In the genomic region with DNA sequence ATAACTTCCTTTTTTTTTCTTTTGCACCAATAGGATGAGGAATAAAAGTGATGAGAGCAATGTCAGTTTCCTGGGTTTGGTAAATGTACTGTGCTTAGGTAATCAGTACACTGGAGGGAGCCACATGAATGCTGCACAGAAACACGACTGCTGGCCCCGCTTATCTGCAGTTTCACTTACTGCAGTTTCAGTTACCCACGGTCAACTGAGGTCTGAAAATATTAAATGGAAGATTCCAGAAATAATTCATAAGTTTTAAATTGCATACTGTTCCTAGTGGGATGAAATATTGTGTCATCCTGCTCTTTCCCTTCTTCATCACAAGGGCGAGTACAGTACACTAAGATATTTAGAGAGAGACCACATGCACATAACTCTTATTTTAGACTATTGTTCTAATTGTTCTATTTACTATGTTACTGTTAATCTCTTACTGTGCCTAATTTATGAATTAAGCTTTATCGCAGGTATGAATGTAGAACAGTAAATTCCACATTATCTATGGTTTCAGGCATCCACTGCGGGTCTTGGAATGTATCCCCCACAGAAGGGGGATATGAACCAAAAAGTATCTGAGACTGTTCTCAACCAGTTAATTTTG, we compare ENCODE assay signal across 8 cellular contexts. TPM values are rescaled to one million over a fixed set of nuclear protein-coding genes. Genes with fewer than 3 reads are reported as not detected.
DNase-seq lines count a peak whose midpoint lies in the region; ATAC-seq and TF ChIP-seq lines count a peak whose summit lies in the region.

No MANE protein-coding gene starts in this region.

- peak; percentile 55 for TF ChIP-seq CTCF in fibroblast of the aortic adventitia (IDR thresholded peaks at IDR 0.05; ENCODE audit: insufficient read depth, low read length)

- H3K27me3 Mint-ChIP-seq in T-cell = no peaks in the 10 kb centered on the region

- peaks cover 4% of the 10 kb centered on the region for H3K36me3 ChIP-seq in rectal smooth muscle tissue (ENCODE audit: control insufficient read depth, insufficient read depth, low read length)

- peak overlapping the region; percentile 62 to 64 (median 62) for H3K4me3 Mint-ChIP-seq in T-cell

- H3K9me3 Mint-ChIP-seq in T-cell = no peaks in the 10 kb centered on the region

- H3K4me3 ChIP-seq in fibroblast of the aortic adventitia (ENCODE audit: low read depth, low read length) = peak overlapping the region; percentile 57
- peak overlapping the region; percentile 26 for H3K4me3 ChIP-seq in rectal smooth muscle tissue (ENCODE audit: low read length)

- POLR2A ChIA-PET in T-cell (lab: Charles Lee) = interaction anchor here in 1 of 2 donors (0.7 kb wide), 1 partner anchor 59 kb away, joined by 3 read pairs; no protein-coding TSS in a partner anchor

- no peak overlapping the region for H3K9ac ChIP-seq in rectal smooth muscle tissue (ENCODE audit: low read length)

- ATAC-seq in T-cell (replicated peaks in 1 of 4) = peak; percentile 69 to 83 (median 78)
- no peak for ATAC-seq in GM18873 (IDR thresholded peaks at IDR 0.05; ENCODE audit: low FRiP score, unreplicated experiment)
- no peak for ATAC-seq in HG03354 (IDR thresholded peaks at IDR 0.05; ENCODE audit: poor library complexity, severe bottlenecking, unreplicated experiment)
- ATAC-seq in HG02970 (IDR thresholded peaks at IDR 0.05; ENCODE audit: low FRiP score, unreplicated experiment) = no peak

- peak; percentile 29 for DNase-seq in AG08395 (ENCODE audit: low spot score)
- peak; percentile 57 for DNase-seq in HCEC 1CT
- DNase-seq in T-cell = peak in 3 of 34 experiments; percentile 16 to 27 (median 17)
- DNase-seq in fibroblast of the aortic adventitia (ENCODE audit: low read depth) = peak; percentile 70

- H3K4me1 ChIP-seq in rectal smooth muscle tissue (ENCODE audit: control insufficient read depth, insufficient read depth, low read length) = no peaks in the 10 kb centered on the region

- peaks cover 6% of the 10 kb centered on the region for H3K36me3 Mint-ChIP-seq in T-cell

- H3K4me1 Mint-ChIP-seq in T-cell = peaks cover 14 to 16% (median 15%) of the 10 kb centered on the region in 3 donors

- no peak overlapping the region for H3K27ac ChIP-seq in rectal smooth muscle tissue (ENCODE audit: low read depth, low read length)

- H3K27ac Mint-ChIP-seq in T-cell = peak overlapping the region in 1 of 2 donors; percentile 65

- H3K27me3 ChIP-seq in rectal smooth muscle tissue (ENCODE audit: control insufficient read depth, insufficient read depth, low read length) = no peaks in the 10 kb centered on the region

- CTCF ChIA-PET in T-cell (lab: Charles Lee) = no interaction called here

RNA-seq across cellular contexts. Expression of gene LGALS3BP, which starts 6.4 kb away (rescaled TPM):
- 10 to 100 TPM; 28.2 to 80.7 (median 51.6) TPM for total RNA-seq in T-cell
- 87.2 and 270 TPM in 2 replicates for total RNA-seq in fibroblast of the aortic adventitia (ENCODE audit: low replicate concordance)

RNA-seq across cellular contexts. Expression of gene CANT1, which starts 23.4 kb away (rescaled TPM):
- total RNA-seq in T-cell (10 to 100 TPM; 46.2 to 63.1 (median 57.7) TPM), fibroblast of the aortic adventitia (ENCODE audit: low replicate concordance) (33.4 and 53.0 TPM in 2 replicates)

RNA-seq across cellular contexts. Expression of gene C1QTNF1, which starts 37.8 kb away (rescaled TPM):
- under 1 TPM in 4 of 5 donors, not detected in 1; 0.10 to 0.57 (median 0.26) TPM for total RNA-seq in T-cell
- 42.1 and 44.3 TPM in 2 replicates for total RNA-seq in fibroblast of the aortic adventitia (ENCODE audit: low replicate concordance)

Comparison
In these comparisons a context has a peak if more than half of its experiments do, and no peak if none do; other contexts are left out.
1. ATAC-seq: peak in T-cell (4 of 4); none in GM18873 (single experiment), HG03354 (single experiment) and HG02970 (single experiment).
2. RNA of gene C1QTNF1, which starts 37.8 kb away (total RNA-seq): 42.1 to 44.3 TPM in fibroblast of the aortic adventitia; 0.10 to 0.57 TPM in T-cell; every median in the first group is over 10 times any median in the second.